In the genomic region with DNA sequence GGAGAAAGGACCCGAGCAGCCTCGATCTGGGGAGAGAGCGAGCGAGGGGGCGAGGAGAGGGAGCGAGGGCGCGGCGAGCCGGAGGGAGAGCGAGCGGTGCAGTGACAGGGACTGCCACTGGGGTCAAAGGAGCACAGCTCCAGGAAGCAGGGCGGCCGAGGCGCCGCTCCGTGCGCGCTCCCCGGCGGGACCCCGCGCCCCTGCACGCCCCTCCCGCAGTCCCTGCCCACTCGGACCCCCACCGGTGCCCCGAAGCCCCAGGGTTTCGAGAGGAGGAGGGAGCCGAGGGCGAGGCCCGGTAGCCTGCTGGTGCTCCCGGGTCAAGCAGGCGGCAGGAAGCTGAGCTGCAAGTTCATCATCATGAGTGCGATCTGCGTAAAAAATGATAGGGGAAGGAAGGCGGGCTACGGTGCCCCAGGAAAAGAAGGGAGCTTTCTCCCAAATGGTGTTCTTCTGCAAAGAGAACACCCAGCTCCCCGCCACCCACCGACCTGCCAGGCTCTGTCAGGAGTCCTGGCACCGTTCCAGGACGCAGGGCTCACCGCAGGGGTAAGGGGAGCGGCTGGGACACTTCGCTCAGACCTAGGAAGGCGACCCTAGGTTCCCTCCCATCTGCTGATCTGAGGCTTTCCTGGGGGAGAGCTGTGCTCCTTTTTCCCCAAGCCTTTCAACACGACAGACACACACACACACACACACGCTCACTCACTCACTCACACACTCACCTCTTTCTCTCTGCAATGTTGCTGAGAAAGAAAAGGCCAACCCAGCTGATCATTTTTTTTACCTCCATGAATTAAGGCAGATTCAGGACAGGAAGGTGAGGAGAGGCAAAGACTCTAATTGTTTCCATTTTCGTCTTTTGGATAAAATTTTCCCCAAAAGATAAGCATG, we compare ENCODE assay signal across 8 cellular contexts. TPM values are rescaled to one million over a fixed set of nuclear protein-coding genes. Genes with fewer than 3 reads are reported as not detected.
DNase-seq lines count a peak whose midpoint lies in the region; TF ChIP-seq lines count a peak whose summit lies in the region.

A gene with protein sequence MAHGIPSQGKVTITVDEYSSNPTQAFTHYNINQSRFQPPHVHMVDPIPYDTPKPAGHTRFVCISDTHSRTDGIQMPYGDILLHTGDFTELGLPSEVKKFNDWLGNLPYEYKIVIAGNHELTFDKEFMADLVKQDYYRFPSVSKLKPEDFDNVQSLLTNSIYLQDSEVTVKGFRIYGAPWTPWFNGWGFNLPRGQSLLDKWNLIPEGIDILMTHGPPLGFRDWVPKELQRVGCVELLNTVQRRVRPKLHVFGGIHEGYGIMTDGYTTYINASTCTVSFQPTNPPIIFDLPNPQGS (minus strand): TSS at position 103 of the 894 bp plus-strand sequence. CDS start 5,980 bp downstream, outside the sequence.

- in situ Hi-C loops in astrocyte of the cerebellum (cut with HindIII; ENCODE audit: low sequenced_read_pairs): no loop called here

- DNase-seq in activated CD4-positive, alpha-beta T cell treated with anti-CD3 and anti-CD28 coated beads for 48 hours: peak; percentile 54
- DNase-seq in activated CD4-positive, alpha-beta T cell treated with anti-CD3 and anti-CD28 coated beads, Interleukin-2, amount 50 U/mL, for 1 hour: no peak
- DNase-seq in H4 (ENCODE audit: low spot score) (peak; percentile 34), NCI-H1105 (lab: John Stamatoyannopoulos, UW) (peak; percentile 49), astrocyte of the cerebellum (ENCODE audit: low read depth) (no peak), dermis blood vessel endothelial cell (no peak)

- H3K9me3 ChIP-seq in iPS-18c (ENCODE audit: control insufficient read depth, insufficient read depth, low read length): no peaks in the 10 kb centered on the region

- no peak for TF ChIP-seq CTCF in astrocyte of the cerebellum (IDR thresholded peaks at IDR 0.05; ENCODE audit: low read depth, low read length, missing control alignments)

- H3K27ac ChIP-seq in skin epidermis: peak within 1 kb of the TSS in 7 of 21 experiments; percentile 10 to 77 (median 69)

- H3K4me3 ChIP-seq in astrocyte of the cerebellum (ENCODE audit: low read depth, low read length) (peak within 1 kb of the TSS; percentile 51), iPS-18c (ENCODE audit: insufficient read depth, low read depth, low read length) (peak within 1 kb of the TSS; percentile 69), skin epidermis (peak within 1 kb of the TSS; percentile 34 to 55 (median 43))

RNA-seq across cellular contexts. Expression of the gene that starts here (rescaled TPM):
- 1.8 and 3.5 TPM in 2 replicates for total RNA-seq in H4 (2014; rRNA removed; shearing (Covaris generic))
- 0.09 and 0.85 TPM in 2 replicates for total RNA-seq in dermis blood vessel endothelial cell

Comparison
In these comparisons a context has a peak if more than half of its experiments do, and no peak if none do; other contexts are left out.
1. DNase-seq: peak in activated CD4-positive, alpha-beta T cell treated with anti-CD3 and anti-CD28 coated beads for 48 hours (single experiment), H4 (single experiment) and NCI-H1105 (single experiment); none in activated CD4-positive, alpha-beta T cell treated with anti-CD3 and anti-CD28 coated beads, Interleukin-2, amount 50 U/mL, for 1 hour (single experiment), astrocyte of the cerebellum (single experiment) and dermis blood vessel endothelial cell (single experiment).
2. Peak in every context shown above with its lines, with median percentiles within 50 percentile points of each other: H3K4me3 ChIP-seq.